1 cellular context compared by ENCODE assay signal in genomic region chr15:77659350-77660321, GRCh38.
TF ChIP-seq lines count a peak whose summit lies in the region.

No MANE protein-coding gene starts in this region.

TF ChIP-seq in GM23338, 12 proteins besides CTCF, POLR2A, EP300 and RAD21 (continued from another document):
- TF ChIP-seq REST (IDR thresholded peaks at IDR 0.05; ENCODE audit: unreplicated experiment) (no peak), EZH2phosphoT487 (IDR thresholded peaks at IDR 0.05; ENCODE audit: unreplicated experiment) (no peak), CREB1 (CRISPR knock-in tag; IDR thresholded peaks at IDR 0.05; ENCODE audit: low read depth) (no peak), POLR2AphosphoS5 (IDR thresholded peaks at IDR 0.05; ENCODE audit: low read depth) (no peak), EZH2 (IDR thresholded peaks at IDR 0.05; ENCODE audit: low read depth, unreplicated experiment) (no peak), ZNF331 (CRISPR knock-in tag; IDR thresholded peaks at IDR 0.05; ENCODE audit: low read depth) (no peak), ETS1 (IDR thresholded peaks at IDR 0.05) (no peak)
